ENCODE assay signal across 9 cellular contexts in the genomic region with DNA sequence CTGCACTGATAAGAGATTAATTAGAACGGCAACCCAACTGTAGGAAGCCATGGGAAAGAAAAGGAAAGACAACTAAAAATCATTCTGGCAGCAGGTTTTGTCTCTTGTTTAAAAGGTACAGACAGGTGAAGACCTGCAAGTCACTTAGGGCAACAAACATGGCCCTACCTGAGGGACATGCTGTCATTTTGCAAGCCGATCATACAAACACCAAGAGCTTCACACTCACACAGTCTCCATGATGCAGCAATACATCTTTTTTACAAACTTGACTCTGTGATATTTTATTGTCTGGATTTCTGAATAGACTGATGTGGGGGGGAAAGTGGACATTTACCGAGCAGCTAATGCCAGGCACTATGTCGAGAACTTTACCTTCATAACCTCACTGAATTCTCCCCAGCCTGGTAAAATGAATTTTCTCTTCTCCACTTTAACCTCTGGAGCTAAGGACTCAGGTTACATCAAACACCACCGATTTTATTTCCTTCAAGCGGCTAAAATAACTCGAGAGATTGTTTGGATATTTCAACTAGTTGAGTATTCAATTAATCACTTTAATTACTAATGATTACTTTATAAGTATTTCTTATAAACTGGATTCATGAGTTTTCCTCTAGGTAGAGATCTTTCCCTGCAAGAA.
DNase-seq lines count a peak whose midpoint lies in the region; ATAC-seq, FAIRE-seq and TF ChIP-seq lines count a peak whose summit lies in the region.
"Had no signal": no experiment of that assay in that cellular context is flagged by ENCODE, and none has a peak within 500 bp of the region (broad histone marks: within the 10 kb centered on the region; RNA-seq: fewer than 3 reads in every experiment).

No MANE protein-coding gene starts in this region.

- H3K4me1 ChIP-seq in right cardiac atrium (ENCODE audit: control insufficient read depth, insufficient read depth, low read length) (peaks cover 3% of the 10 kb centered on the region), endocrine pancreas (ENCODE audit: control insufficient read depth, insufficient read depth, low read length) (peaks cover 24% of the 10 kb centered on the region), pancreas (peaks cover 21 to 26% (median 23%) of the 10 kb centered on the region in 3 donors), tibial nerve (peaks cover 0 to 33% (median 3%) of the 10 kb centered on the region in 4 donors)

- TF ChIP-seq EP300 in tibial nerve (IDR thresholded peaks at IDR 0.05), result no peak

- H3K27me3 ChIP-seq in right cardiac atrium (ENCODE audit: control insufficient read depth, insufficient read depth) (no peaks in the 10 kb centered on the region), endocrine pancreas (ENCODE audit: control insufficient read depth, insufficient read depth, low read length) (no peaks in the 10 kb centered on the region), pancreas (no peaks in the 10 kb centered on the region), tibial nerve (no peaks in the 10 kb centered on the region)

- intact Hi-C loops in right cardiac atrium (cut with DNase I) (loop anchor here in 3 of 4 donors (2.0 to 10.0 kb wide), 3 partner anchors 226 to 604 kb away; a partner anchor contains a TSS), Right ventricle myocardium inferior (cut with DNase I) (loop anchor here (2.0 to 10.0 kb wide), 4 partner anchors 42 to 606 kb away; a partner anchor contains a TSS), pancreas (cut with DNase I) (loop anchor here in 1 of 3 donors (5.0 kb wide), 1 partner anchor 226 kb away; no protein-coding TSS in a partner anchor)

- no peak overlapping the region for H3K27ac ChIP-seq in right cardiac atrium (ENCODE audit: low read length)
- H3K27ac ChIP-seq in pancreas, result peak overlapping the region in 1 of 4 donors; percentile 31
- peak overlapping the region in 1 of 4 donors; percentile 52 for H3K27ac ChIP-seq in tibial nerve
- H3K27ac ChIP-seq: epithelial cell of prostate had no signal

- FAIRE-seq in pancreas (lab: Jason Lieb, UNC), result no peak

- H3K4me3 ChIP-seq in right cardiac atrium (ENCODE audit: low read length) (peak overlapping the region; percentile 39), endocrine pancreas (ENCODE audit: control insufficient read depth, insufficient read depth, low read length) (peak overlapping the region; percentile 55), pancreas (no peak overlapping the region), tibial nerve (peak overlapping the region in 1 of 4 donors; percentile 36)

- 77% methylated on average over 7 of the region's 7 CpGs for WGBS in right cardiac atrium
- 55 to 56% methylated on average over 7 of the region's 7 CpGs for WGBS in pancreas, 2 donors
- 75 to 78% methylated on average over 7 of the region's 7 CpGs for WGBS in tibial nerve, 2 donors

- no peak overlapping the region for H3K9ac ChIP-seq in endocrine pancreas (ENCODE audit: control insufficient read depth, insufficient read depth, low read length)

- DNase-seq in right cardiac atrium, result no peak
- DNase-seq in Right ventricle myocardium inferior (ENCODE audit: missing footprints), result no peak
- no peak for DNase-seq in pancreas
- no peak for DNase-seq in tibial nerve (ENCODE audit: low spot score in 2 of 2)
- DNase-seq in NCI-H2171 (lab: John Stamatoyannopoulos, UW), result no peak

- no peak for TF ChIP-seq POLR2A in tibial nerve (IDR thresholded peaks at IDR 0.05)

- ATAC-seq in right cardiac atrium (no peak), Right ventricle myocardium inferior (no peak), pancreas (peak; percentile 19 to 37 (median 35)), HG02840 (IDR thresholded peaks at IDR 0.05; ENCODE audit: low FRiP score, unreplicated experiment) (no peak), HG03354 (IDR thresholded peaks at IDR 0.05; ENCODE audit: poor library complexity, severe bottlenecking, unreplicated experiment) (no peak)

- TF ChIP-seq CTCF in pancreas (IDR thresholded peaks at IDR 0.05), result no peak
- TF ChIP-seq CTCF in tibial nerve (IDR thresholded peaks at IDR 0.05), result no peak

- H3K9me3 ChIP-seq in right cardiac atrium (ENCODE audit: control insufficient read depth, low read length), result no peaks in the 10 kb centered on the region
- H3K9me3 ChIP-seq in endocrine pancreas (ENCODE audit: control insufficient read depth, low read length), result no peaks in the 10 kb centered on the region
- no peaks in the 10 kb centered on the region for H3K9me3 ChIP-seq in pancreas
- H3K9me3 ChIP-seq in tibial nerve, result no peaks in the 10 kb centered on the region

- no peaks in the 10 kb centered on the region for H3K36me3 ChIP-seq in endocrine pancreas (ENCODE audit: control insufficient read depth, insufficient read depth, low read length)
- no peaks in the 10 kb centered on the region for H3K36me3 ChIP-seq in pancreas
- peaks cover 0 to 8% (median 0%) of the 10 kb centered on the region in 3 donors for H3K36me3 ChIP-seq in tibial nerve

Comparison
In these comparisons a context has a peak if more than half of its experiments do, and no peak if none do; other contexts are left out.
1. ATAC-seq: peak in pancreas (4 of 4); none in right cardiac atrium (0 of 2), Right ventricle myocardium inferior (single experiment), HG02840 (single experiment) and HG03354 (single experiment).
2. H3K4me3 ChIP-seq: peak in right cardiac atrium (single experiment) and endocrine pancreas (single experiment); none in pancreas (0 of 4).